ENCODE assay signal across 25 cellular contexts in genomic region chr3:184423567-184423966, GRCh38. TPM values are rescaled to one million over a fixed set of nuclear protein-coding genes. Genes with fewer than 3 reads are reported as not detected.
"Had no signal": no experiment of that assay in that cellular context is flagged by ENCODE, and none has a peak within 500 bp of the region (broad histone marks: within the 10 kb centered on the region; RNA-seq: fewer than 3 reads in every experiment).

No MANE protein-coding gene starts in this region.

- ATAC-seq: activated T-cell treated with anti-CD3 and anti-CD28 coated beads, Interleukin-2, amount 50 U/mL, for 4 hours; right lobe of liver; WTC11 had no signal

- H2AFZ ChIP-seq: hepatocyte, parathyroid adenoma had no signal

- DNase-seq: activated CD8-positive, alpha-beta memory T cell treated with anti-CD3 and anti-CD28 coated beads, Interleukin-2, amount 50 U/mL, for 48 hours; activated naive CD4-positive, alpha-beta T cell; activated T-cell treated with anti-CD3 and anti-CD28 coated beads, Interleukin-2, amount 50 U/mL, for 4 hours; colonic mucosa; endodermal cell; foreskin melanocyte; immature natural killer cell; nephron progenitor cell; stimulated activated CD4-positive, alpha-beta T cell treated with anti-CD3 and anti-CD28 coated beads, Interleukin-1b, Interleukin-23, amount 100 ng/mL, for 48 hours; stomach; T-helper 9 cell; transverse colon; uterus had no signal

- H3K9me3 ChIP-seq: breast epithelium, colonic mucosa, right lobe of liver, stomach, transverse colon, uterus had no signal

- H3K36me3 ChIP-seq: breast epithelium, colonic mucosa, right lobe of liver, stomach, transverse colon, uterus had no signal

- H3K4me1 ChIP-seq: breast epithelium, colonic mucosa, parathyroid adenoma, right lobe of liver, transverse colon, uterus had no signal

- H3K4me3 ChIP-seq: breast epithelium, colonic mucosa, hepatocyte, right lobe of liver, skin epidermis, stomach, transverse colon, uterus had no signal

- H3K79me2 ChIP-seq: hepatocyte, parathyroid adenoma had no signal

- H3K27me3 ChIP-seq: breast epithelium, colonic mucosa, hepatocyte, right lobe of liver, stomach, transverse colon, uterus had no signal

- H3K27ac ChIP-seq: breast epithelium, colonic mucosa, epithelial cell of prostate, hepatocyte, parathyroid adenoma, right lobe of liver, skin epidermis, stomach, transverse colon, uterus had no signal

- H3K9ac ChIP-seq: parathyroid adenoma had no signal

- H3K4me2 ChIP-seq: hepatocyte had no signal

RNA-seq across cellular contexts. Expression of gene CHRD, which starts 43.7 kb away (rescaled TPM):
- total RNA-seq: activated CD8-positive, alpha-beta memory T cell treated with anti-CD3 and anti-CD28 coated beads for 36 hours; activated T-helper 2 cell treated with anti-CD3 and anti-CD28 coated beads, Interferon-gamma antibody, Interleukin-2, Interleukin-4, amounts not matched to agents 10 μg/mL and 5 μg/mL and 100 μg/mL, durations not matched to agents 14 hours and 24 hours and 36 hours; T-helper 1 cell treated with Interleukin-12 subunit alpha and Interleukin-12 subunit beta and Interleukin-4 antibody, amounts not matched to agents 30 ng/mL and 1 ng/mL, for 36 hours had no signal

RNA-seq across cellular contexts. Expression of gene THPO, which starts 45.6 kb away (rescaled TPM):
- total RNA-seq: activated CD8-positive, alpha-beta memory T cell treated with anti-CD3 and anti-CD28 coated beads for 36 hours; activated T-cell treated with anti-CD3 and anti-CD28 coated beads, Interleukin-2, amount 50 U/mL, for 4 hours; activated T-helper 2 cell treated with anti-CD3 and anti-CD28 coated beads, Interferon-gamma antibody, Interleukin-2, Interleukin-4, amounts not matched to agents 10 μg/mL and 5 μg/mL and 100 μg/mL, durations not matched to agents 14 hours and 24 hours and 36 hours; mononuclear cell; myocyte; stomach; T-helper 1 cell treated with Interleukin-12 subunit alpha and Interleukin-12 subunit beta and Interleukin-4 antibody, amounts not matched to agents 30 ng/mL and 1 ng/mL, for 36 hours; transverse colon had no signal
